In the genomic region with DNA sequence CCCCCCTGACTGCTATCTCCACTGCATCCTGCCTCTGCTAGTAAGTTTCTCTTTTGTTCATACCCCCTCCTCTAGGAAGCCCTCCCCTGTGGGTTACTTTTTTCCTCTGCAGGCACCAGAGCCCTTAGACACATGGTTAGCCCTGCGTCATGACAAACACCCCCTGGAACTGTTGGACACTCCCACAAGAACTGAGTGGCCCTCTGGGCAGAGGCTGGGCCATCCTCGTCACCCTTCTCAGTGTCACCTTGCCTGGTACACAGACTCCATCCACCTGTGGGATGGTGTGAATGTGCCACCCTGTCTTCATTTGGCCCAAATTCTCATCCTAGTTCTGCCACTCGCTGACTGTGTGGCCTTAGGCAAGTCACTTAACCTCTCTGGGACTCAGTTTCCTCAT, we compare ENCODE assay signal across 29 cellular contexts. TPM values are rescaled to one million over a fixed set of nuclear protein-coding genes. Genes with fewer than 3 reads are reported as not detected.
DNase-seq lines count a peak whose midpoint lies in the region; ATAC-seq and TF ChIP-seq lines count a peak whose summit lies in the region.
"Had no signal": no experiment of that assay in that cellular context is flagged by ENCODE, and none has a peak within 500 bp of the region (broad histone marks: within the 10 kb centered on the region; RNA-seq: fewer than 3 reads in every experiment).

No MANE protein-coding gene starts in this region.

- peaks cover 48 to 74% (median 65%) of the 10 kb centered on the region in 4 donors for H3K4me1 ChIP-seq in esophagus muscularis mucosa
- peaks cover 55% of the 10 kb centered on the region for H3K4me1 ChIP-seq in vagina

- H3K27ac ChIP-seq in esophagus muscularis mucosa (replicated peaks in 1 of 4) (peak overlapping the region; percentile 71 to 86 (median 82)), vagina (peak overlapping the region; percentile 94)
- H3K27ac ChIP-seq: psoas muscle had no signal

- no peak overlapping the region for H3K27ac Mint-ChIP-seq in natural killer cell treated with Interleukin-12 subunit alpha and Interleukin-12 subunit beta and Interleukin-15 and Interleukin-18, amount 100 ng/mL, for 72 hours
- H3K27ac Mint-ChIP-seq in natural killer cell = no peak overlapping the region
- peak overlapping the region; percentile 99 for H3K27ac Mint-ChIP-seq in osteocyte (ENCODE audit: unreplicated experiment)
- H3K27ac Mint-ChIP-seq: activated CD4-positive, alpha-beta memory T cell treated with anti-CD3 and anti-CD28 coated beads, Interleukin-2, amount 10 ng/mL, durations not matched to agents 7 days and 5 days; activated naive CD4-positive, alpha-beta T cell treated with anti-CD3 and anti-CD28 coated beads for 36 hours; activated T-helper 1 cell treated with anti-CD3 and anti-CD28 coated beads, Interleukin-12 subunit alpha, Interleukin-12 subunit beta, Interleukin-2, Interleukin-4 antibody, amounts not matched to agents 30 ng/mL and 10 ng/mL and 1 ng/mL, durations not matched to agents 14 hours and 24 hours and 36 hours; CD8-positive, alpha-beta memory T cell; immature natural killer cell; T-helper 2 cell treated with Interferon-gamma antibody and Interleukin-4, amounts not matched to agents 5 μg/mL and 100 μg/mL, for 36 hours had no signal

- peaks cover 29 to 31% of the 10 kb centered on the region in 2 donors for H3K27me3 Mint-ChIP-seq in natural killer cell treated with Interleukin-12 subunit alpha and Interleukin-12 subunit beta and Interleukin-15 and Interleukin-18, amount 100 ng/mL, for 72 hours
- H3K27me3 Mint-ChIP-seq in natural killer cell (ENCODE audit: low read depth in 2 of 2) = peaks cover 39 to 44% of the 10 kb centered on the region in 2 donors
- no peaks in the 10 kb centered on the region for H3K27me3 Mint-ChIP-seq in osteocyte (ENCODE audit: unreplicated experiment)

- H3K9me3 ChIP-seq in esophagus muscularis mucosa (no peaks in the 10 kb centered on the region), vagina (no peaks in the 10 kb centered on the region)
- H3K9me3 ChIP-seq: body of pancreas, gastrocnemius medialis, psoas muscle had no signal

- 91% methylated on average over 3 of the region's 3 CpGs for WGBS in esophagus muscularis mucosa

- TF ChIP-seq POLR2A in esophagus muscularis mucosa (IDR thresholded peaks at IDR 0.05; ENCODE audit: low read depth) (no peak), vagina (IDR thresholded peaks at IDR 0.05) (no peak)

- TF ChIP-seq CTCF in natural killer cell (IDR thresholded peaks at IDR 0.05) (no peak), esophagus muscularis mucosa (IDR thresholded peaks at IDR 0.05) (no peak), osteocyte (IDR thresholded peaks at IDR 0.05) (no peak), vagina (IDR thresholded peaks at IDR 0.05) (no peak)

- H3K36me3 ChIP-seq in esophagus muscularis mucosa = no peaks in the 10 kb centered on the region
- no peaks in the 10 kb centered on the region for H3K36me3 ChIP-seq in vagina
- H3K36me3 ChIP-seq: gastrocnemius medialis had no signal

- H3K36me3 Mint-ChIP-seq in natural killer cell treated with Interleukin-12 subunit alpha and Interleukin-12 subunit beta and Interleukin-15 and Interleukin-18, amount 100 ng/mL, for 72 hours = no peaks in the 10 kb centered on the region
- H3K36me3 Mint-ChIP-seq in natural killer cell (no peaks in the 10 kb centered on the region), osteocyte (ENCODE audit: unreplicated experiment) (no peaks in the 10 kb centered on the region)
- H3K36me3 Mint-ChIP-seq: CD8-positive, alpha-beta memory T cell; immature natural killer cell had no signal

- no peak overlapping the region for H3K4me3 Mint-ChIP-seq in natural killer cell treated with Interleukin-12 subunit alpha and Interleukin-12 subunit beta and Interleukin-15 and Interleukin-18, amount 100 ng/mL, for 72 hours
- H3K4me3 Mint-ChIP-seq in natural killer cell (no peak overlapping the region), osteocyte (ENCODE audit: unreplicated experiment) (no peak overlapping the region)
- H3K4me3 Mint-ChIP-seq: activated CD4-positive, alpha-beta memory T cell treated with anti-CD3 and anti-CD28 coated beads, Interleukin-2, amount 10 ng/mL, durations not matched to agents 7 days and 5 days; activated naive CD4-positive, alpha-beta T cell treated with anti-CD3 and anti-CD28 coated beads for 36 hours; activated T-helper 1 cell treated with anti-CD3 and anti-CD28 coated beads, Interleukin-12 subunit alpha, Interleukin-12 subunit beta, Interleukin-2, Interleukin-4 antibody, amounts not matched to agents 30 ng/mL and 10 ng/mL and 1 ng/mL, durations not matched to agents 14 hours and 24 hours and 36 hours; CD8-positive, alpha-beta memory T cell; T-helper 2 cell treated with Interferon-gamma antibody and Interleukin-4, amounts not matched to agents 5 μg/mL and 100 μg/mL, for 36 hours had no signal

- no peaks in the 10 kb centered on the region for H3K9me3 Mint-ChIP-seq in natural killer cell treated with Interleukin-12 subunit alpha and Interleukin-12 subunit beta and Interleukin-15 and Interleukin-18, amount 100 ng/mL, for 72 hours
- H3K9me3 Mint-ChIP-seq in natural killer cell = no peaks in the 10 kb centered on the region
- no peaks in the 10 kb centered on the region for H3K9me3 Mint-ChIP-seq in osteocyte (ENCODE audit: unreplicated experiment)
- H3K9me3 Mint-ChIP-seq: activated CD4-positive, alpha-beta memory T cell treated with anti-CD3 and anti-CD28 coated beads, Interleukin-2, amount 10 ng/mL, durations not matched to agents 7 days and 5 days; activated naive CD4-positive, alpha-beta T cell treated with anti-CD3 and anti-CD28 coated beads for 36 hours; activated T-helper 1 cell treated with anti-CD3 and anti-CD28 coated beads, Interleukin-12 subunit alpha, Interleukin-12 subunit beta, Interleukin-2, Interleukin-4 antibody, amounts not matched to agents 30 ng/mL and 10 ng/mL and 1 ng/mL, durations not matched to agents 14 hours and 24 hours and 36 hours; CD8-positive, alpha-beta memory T cell; immature natural killer cell; T-helper 2 cell treated with Interferon-gamma antibody and Interleukin-4, amounts not matched to agents 5 μg/mL and 100 μg/mL, for 36 hours had no signal

- peak; percentile 26 for DNase-seq in natural killer cell treated with Interleukin-12 subunit alpha and Interleukin-12 subunit beta and Interleukin-15 and Interleukin-18, amount 100 ng/mL, for 72 hours (ENCODE audit: low spot score)
- DNase-seq in natural killer cell (no peak), esophagus muscularis mucosa (ENCODE audit: extremely low spot score) (no peak), osteocyte (ENCODE audit: extremely low spot score, unreplicated experiment) (peak; percentile 69), vagina (ENCODE audit: extremely low spot score in 2 of 2) (no peak)
- DNase-seq in activated CD4-positive, alpha-beta T cell treated with anti-CD3 and anti-CD28 coated beads, Interleukin-2, amount 50 U/mL, for 4 hours = no peak
- DNase-seq: activated CD4-positive, alpha-beta memory T cell treated with anti-CD3 and anti-CD28 coated beads, Interleukin-2, amount 10 ng/mL, durations not matched to agents 7 days and 5 days; activated CD4-positive, alpha-beta T cell treated with anti-CD3 and anti-CD28 coated beads for 1 hour; activated CD8-positive, alpha-beta memory T cell treated with anti-CD3 and anti-CD28 coated beads, Interleukin-2, amount 50 U/mL, for 4 hours; activated naive CD4-positive, alpha-beta T cell treated with anti-CD3 and anti-CD28 coated beads for 36 hours; body of pancreas; CD8-positive, alpha-beta memory T cell; EL; hippocampal formation; immature natural killer cell; IMR-90; NCI-H1048; NCI-H446 treated with DMSO at 0.1 percent for 48 hours; psoas muscle; stimulated activated naive CD4-positive, alpha-beta T cell had no signal

- intact Hi-C loops in natural killer cell (cut with micrococcal nuclease) = no loop called here
- intact Hi-C loops in esophagus muscularis mucosa (cut with DNase I) = no loop called here
- intact Hi-C loops in vagina (cut with DNase I) = no loop called here

- no peak for ATAC-seq in natural killer cell treated with Interleukin-12 subunit alpha and Interleukin-12 subunit beta and Interleukin-15 and Interleukin-18, amount 100 ng/mL, for 72 hours
- no peak for ATAC-seq in natural killer cell
- ATAC-seq in GM19351 (IDR thresholded peaks at IDR 0.05; ENCODE audit: unreplicated experiment) = no peak
- no peak for ATAC-seq in GM21381 (IDR thresholded peaks at IDR 0.05; ENCODE audit: unreplicated experiment)
- ATAC-seq: body of pancreas, gastrocnemius medialis, GM12878, HCT116, left colon, psoas muscle had no signal

- H3K4me3 ChIP-seq in esophagus muscularis mucosa (no peak overlapping the region), vagina (no peak overlapping the region)
- H3K4me3 ChIP-seq: body of pancreas, dorsolateral prefrontal cortex, gastrocnemius medialis, GM12878, psoas muscle had no signal

- TF ChIP-seq EP300 in esophagus muscularis mucosa (IDR thresholded peaks at IDR 0.05) = no peak

- H3K27me3 ChIP-seq in esophagus muscularis mucosa = peaks cover 0 to 20% (median 0%) of the 10 kb centered on the region in 4 donors
- no peaks in the 10 kb centered on the region for H3K27me3 ChIP-seq in vagina
- H3K27me3 ChIP-seq: body of pancreas, dorsolateral prefrontal cortex had no signal

- peaks cover 0 to 10% of the 10 kb centered on the region in 2 donors for H3K4me1 Mint-ChIP-seq in natural killer cell treated with Interleukin-12 subunit alpha and Interleukin-12 subunit beta and Interleukin-15 and Interleukin-18, amount 100 ng/mL, for 72 hours (ENCODE audit: low read depth in 2 of 2)
- H3K4me1 Mint-ChIP-seq in natural killer cell (peaks cover 5 to 9% of the 10 kb centered on the region in 2 donors), osteocyte (ENCODE audit: unreplicated experiment) (peaks cover 74% of the 10 kb centered on the region)

RNA-seq across cellular contexts. Expression of gene RAB3IL1, which starts 4.1 kb away (rescaled TPM):
- not detected for total RNA-seq in natural killer cell treated with Interleukin-12 subunit alpha and Interleukin-12 subunit beta and Interleukin-15 and Interleukin-18, amount 100 ng/mL, for 72 hours
- total RNA-seq in natural killer cell = not detected
- 10 to 100 TPM; 14.0 to 31.5 (median 14.2) TPM for total RNA-seq in esophagus muscularis mucosa
- total RNA-seq in osteocyte = 44.2 and 49.2 TPM in 2 replicates
- 32.2 TPM for total RNA-seq in vagina
- total RNA-seq: activated CD4-positive, alpha-beta memory T cell treated with anti-CD3 and anti-CD28 coated beads, Interleukin-2, amount 10 ng/mL, durations not matched to agents 7 days and 5 days; GM12878 had no signal

RNA-seq across cellular contexts. Expression of gene BEST1, which starts 28.7 kb away (rescaled TPM):
- 1 to 10 TPM; 1.0 to 1.9 TPM for total RNA-seq in natural killer cell treated with Interleukin-12 subunit alpha and Interleukin-12 subunit beta and Interleukin-15 and Interleukin-18, amount 100 ng/mL, for 72 hours
- total RNA-seq in natural killer cell = 1 to 10 TPM in 2 of 3 donors, under 1 TPM in 1; 0.32 to 2.0 (median 1.4) TPM
- 1 to 10 TPM; 2.2 to 5.0 (median 4.3) TPM for total RNA-seq in esophagus muscularis mucosa
- 0.81 and 2.0 TPM in 2 replicates for total RNA-seq in osteocyte
- 4.4 TPM for total RNA-seq in vagina
- total RNA-seq: activated T-helper 1 cell treated with anti-CD3 and anti-CD28 coated beads, Interleukin-12 subunit alpha, Interleukin-12 subunit beta, Interleukin-2, Interleukin-4 antibody, amounts not matched to agents 30 ng/mL and 10 ng/mL and 1 ng/mL, durations not matched to agents 14 hours and 24 hours and 36 hours had no signal

RNA-seq across cellular contexts. Expression of gene FADS3, which starts 30.1 kb away (rescaled TPM):
- total RNA-seq in natural killer cell treated with Interleukin-12 subunit alpha and Interleukin-12 subunit beta and Interleukin-15 and Interleukin-18, amount 100 ng/mL, for 72 hours = 10 to 100 TPM; 13.2 to 14.0 TPM
- total RNA-seq in natural killer cell (10 to 100 TPM; 10.8 to 17.8 (median 11.5) TPM), esophagus muscularis mucosa (100 to 1,000 TPM in 1 of 4 donors, 10 to 100 TPM in 3; 42.4 to 103 (median 57.8) TPM), osteocyte (117 and 118 TPM in 2 replicates), vagina (41.5 TPM)

RNA-seq across cellular contexts. Expression of gene FTH1, which starts 46.0 kb away (rescaled TPM):
- over 10,000 TPM in 1 of 2 donors, 1,000 to 10,000 TPM in 1; 5,097 to 40,662 TPM for total RNA-seq in natural killer cell treated with Interleukin-12 subunit alpha and Interleukin-12 subunit beta and Interleukin-15 and Interleukin-18, amount 100 ng/mL, for 72 hours
- total RNA-seq in natural killer cell (1,000 to 10,000 TPM; 1,067 to 1,951 (median 1,796) TPM), esophagus muscularis mucosa (1,000 to 10,000 TPM; 1,795 to 3,027 (median 2,719) TPM), osteocyte (2,993 and 3,020 TPM in 2 replicates), vagina (2,421 TPM)

Comparison
In these comparisons a context has a peak if more than half of its experiments do, and no peak if none do; other contexts are left out.
1. DNase-seq: peak in natural killer cell treated with Interleukin-12 subunit alpha and Interleukin-12 subunit beta and Interleukin-15 and Interleukin-18, amount 100 ng/mL, for 72 hours (single experiment) and osteocyte (single experiment); none in natural killer cell (single experiment), esophagus muscularis mucosa (single experiment), vagina (0 of 2) and activated CD4-positive, alpha-beta T cell treated with anti-CD3 and anti-CD28 coated beads, Interleukin-2, amount 50 U/mL, for 4 hours (0 of 2).
2. RNA of gene RAB3IL1, which starts 4.1 kb away (total RNA-seq): 44.2 to 49.2 TPM in osteocyte, 32.2 TPM in vagina (single experiment) and 14.0 to 31.5 TPM in esophagus muscularis mucosa; not detected in natural killer cell treated with Interleukin-12 subunit alpha and Interleukin-12 subunit beta and Interleukin-15 and Interleukin-18, amount 100 ng/mL, for 72 hours and not detected in natural killer cell; every median in the first group is over 10 times any median in the second.